Comparison of ENCODE assay signal across 8 cellular contexts in genomic region chr1:202143011-202143767, GRCh38. TPM values are rescaled to one million over a fixed set of nuclear protein-coding genes. Genes with fewer than 3 reads are reported as not detected.
DNase-seq lines count a peak whose midpoint lies in the region; ATAC-seq and TF ChIP-seq lines count a peak whose summit lies in the region.

No MANE protein-coding gene starts in this region.

- POLR2A ChIA-PET in CD8-positive, alpha-beta memory T cell (lab: Charles Lee): interaction anchor here (1.6 to 2.7 kb wide), 3 partner anchors 8 to 20 kb away, joined by 4 to 17 read pairs (median 7); partner anchors contain the start of gene PTPN7

- peak in 1 of 5 donors; percentile 27 for DNase-seq in CD8-positive, alpha-beta memory T cell
- no peak for DNase-seq in LNCaP clone FGC (ENCODE audit: low read depth)
- DNase-seq in smooth muscle cell (lab: John Stamatoyannopoulos, UW; ENCODE audit: unreplicated experiment): no peak
- DNase-seq in DMS53 (lab: John Stamatoyannopoulos, UW): no peak
- DNase-seq in NCI-H2171 (lab: John Stamatoyannopoulos, UW): no peak

- no peaks in the 10 kb centered on the region for H3K9me3 Mint-ChIP-seq in CD8-positive, alpha-beta memory T cell

- 36% methylated on average over 17 of the region's 17 CpGs for WGBS in smooth muscle cell (ENCODE audit: low lambda C conversion rate)

- CTCF ChIA-PET in CD8-positive, alpha-beta memory T cell (lab: Charles Lee): interaction anchor here (2.3 to 5.6 kb wide), 3 partner anchors 8 to 18 kb away, joined by 8 to 33 read pairs (median 23); partner anchors contain the start of gene PTPN7

- peak overlapping the region; percentile 54 for H2AFZ ChIP-seq in smooth muscle cell (ENCODE audit: low read depth)

- H3K9me3 ChIP-seq in CD8-positive, alpha-beta memory T cell (ENCODE audit: low read length): no peaks in the 10 kb centered on the region
- no peaks in the 10 kb centered on the region for H3K9me3 ChIP-seq in smooth muscle cell (replicated peaks; ENCODE audit: low read depth)

- peaks cover 21% of the 10 kb centered on the region for H3K4me1 ChIP-seq in CD8-positive, alpha-beta memory T cell (ENCODE audit: insufficient read depth, low read length)
- H3K4me1 ChIP-seq in smooth muscle cell (ENCODE audit: low read depth): peaks cover 5% of the 10 kb centered on the region

- no peaks in the 10 kb centered on the region for H3F3A ChIP-seq in smooth muscle cell (ENCODE audit: low read depth)

- peaks cover 67% of the 10 kb centered on the region for H3K79me2 ChIP-seq in smooth muscle cell (ENCODE audit: low read depth)

- TF ChIP-seq CTCF in LNCaP clone FGC (IDR thresholded peaks at IDR 0.05; ENCODE audit: control insufficient read depth, extremely low read depth, insufficient read depth) (no peak), smooth muscle cell (IDR thresholded peaks at IDR 0.05; ENCODE audit: borderline replicate concordance, insufficient read depth, poor library complexity, severe bottlenecking) (no peak)

- peak; percentile 34 for ATAC-seq in GM21528 (IDR thresholded peaks at IDR 0.05; ENCODE audit: low FRiP score, unreplicated experiment)

- peak overlapping the region; percentile 93 for H3K4me3 ChIP-seq in CD8-positive, alpha-beta memory T cell (ENCODE audit: low read length)
- peak overlapping the region; percentile 88 for H3K4me3 ChIP-seq in LNCaP clone FGC (ENCODE audit: low read depth, low read length)
- H3K4me3 ChIP-seq in iPS-11a (ENCODE audit: low read depth, low read length): peak overlapping the region; percentile 81
- peak overlapping the region; percentile 94 for H3K4me3 ChIP-seq in smooth muscle cell

- H3K4me3 Mint-ChIP-seq in CD8-positive, alpha-beta memory T cell: peak overlapping the region; percentile 88 to 98 (median 94)

- peak overlapping the region; percentile 92 for H3K9ac ChIP-seq in smooth muscle cell (ENCODE audit: low read depth)

- no peaks in the 10 kb centered on the region for H3K27me3 ChIP-seq in CD8-positive, alpha-beta memory T cell (ENCODE audit: insufficient read depth, low read length, poor library complexity, severe bottlenecking)
- H3K27me3 ChIP-seq in smooth muscle cell (ENCODE audit: low read depth): no peaks in the 10 kb centered on the region

- H3K4me1 Mint-ChIP-seq in CD8-positive, alpha-beta memory T cell: peaks cover 39 to 59% (median 52%) of the 10 kb centered on the region in 3 donors

- H3K36me3 ChIP-seq in CD8-positive, alpha-beta memory T cell (ENCODE audit: insufficient read depth, low read length): peaks cover 11% of the 10 kb centered on the region
- no peaks in the 10 kb centered on the region for H3K36me3 ChIP-seq in smooth muscle cell (ENCODE audit: low read depth)

- peak overlapping the region; percentile 79 for H3K27ac ChIP-seq in CD8-positive, alpha-beta memory T cell (ENCODE audit: low read depth, low read length)
- H3K27ac ChIP-seq in angular gyrus (ENCODE audit: low read depth, low read length) (peak overlapping the region; percentile 92), smooth muscle cell (ENCODE audit: low read depth) (peak overlapping the region; percentile 27)

- peak overlapping the region; percentile 100 for H3K4me2 ChIP-seq in smooth muscle cell

- peak overlapping the region; percentile 83 to 98 (median 94) for H3K27ac Mint-ChIP-seq in CD8-positive, alpha-beta memory T cell

- H3K27me3 Mint-ChIP-seq in CD8-positive, alpha-beta memory T cell: no peaks in the 10 kb centered on the region

- H3K36me3 Mint-ChIP-seq in CD8-positive, alpha-beta memory T cell: peaks cover 4 to 38% (median 5%) of the 10 kb centered on the region in 3 donors

- peaks cover 57% of the 10 kb centered on the region for H4K20me1 ChIP-seq in smooth muscle cell (ENCODE audit: low read depth)

RNA-seq across cellular contexts. Expression of gene ARL8A, which starts 1.3 kb away (rescaled TPM):
- total RNA-seq in CD8-positive, alpha-beta memory T cell: 10 to 100 TPM; 50.2 to 51.4 TPM
- polyA plus RNA-seq in CD8-positive, alpha-beta memory T cell: 12.3 TPM
- 32.8 and 44.8 TPM in 2 replicates for total RNA-seq in smooth muscle cell
- polyA plus RNA-seq in smooth muscle cell: 53.3 and 54.7 TPM in 2 replicates

RNA-seq across cellular contexts. Expression of gene PTPN7, which starts 17.2 kb away (rescaled TPM):
- 100 to 1,000 TPM; 446 to 449 TPM for total RNA-seq in CD8-positive, alpha-beta memory T cell
- polyA plus RNA-seq in CD8-positive, alpha-beta memory T cell: 91.4 TPM
- not detected in 2 replicates for total RNA-seq in smooth muscle cell
- not detected in 2 replicates for polyA plus RNA-seq in smooth muscle cell

RNA-seq across cellular contexts. Expression of gene GPR37L1, which starts 20.5 kb away (rescaled TPM):
- total RNA-seq in CD8-positive, alpha-beta memory T cell: not detected
- 0.08 TPM for polyA plus RNA-seq in CD8-positive, alpha-beta memory T cell
- total RNA-seq in smooth muscle cell: not detected in 2 replicates
- 0.05 TPM in 1 of 2 replicates, not detected in the other for polyA plus RNA-seq in smooth muscle cell

RNA-seq across cellular contexts. Expression of gene LGR6, which starts 50.4 kb away (rescaled TPM):
- total RNA-seq in CD8-positive, alpha-beta memory T cell: under 1 TPM; 0.40 to 0.53 TPM
- 3.1 TPM for polyA plus RNA-seq in CD8-positive, alpha-beta memory T cell
- total RNA-seq in smooth muscle cell: 1.8 and 2.0 TPM in 2 replicates
- 2.9 and 4.4 TPM in 2 replicates for polyA plus RNA-seq in smooth muscle cell

Comparison
In these comparisons a context has a peak if more than half of its experiments do, and no peak if none do; other contexts are left out.
1. H3K27ac ChIP-seq: peak in every context shown above with its lines; median percentile 92 in angular gyrus; 79 in CD8-positive, alpha-beta memory T cell; 27 in smooth muscle cell.
2. RNA of gene PTPN7, which starts 17.2 kb away (total RNA-seq): 446 to 449 TPM in CD8-positive, alpha-beta memory T cell; not detected in smooth muscle cell; every median in the first group is over 100 times any median in the second.
3. Peak in every context shown above with its lines, with median percentiles within 50 percentile points of each other: H3K4me3 ChIP-seq.